In the genomic region with DNA sequence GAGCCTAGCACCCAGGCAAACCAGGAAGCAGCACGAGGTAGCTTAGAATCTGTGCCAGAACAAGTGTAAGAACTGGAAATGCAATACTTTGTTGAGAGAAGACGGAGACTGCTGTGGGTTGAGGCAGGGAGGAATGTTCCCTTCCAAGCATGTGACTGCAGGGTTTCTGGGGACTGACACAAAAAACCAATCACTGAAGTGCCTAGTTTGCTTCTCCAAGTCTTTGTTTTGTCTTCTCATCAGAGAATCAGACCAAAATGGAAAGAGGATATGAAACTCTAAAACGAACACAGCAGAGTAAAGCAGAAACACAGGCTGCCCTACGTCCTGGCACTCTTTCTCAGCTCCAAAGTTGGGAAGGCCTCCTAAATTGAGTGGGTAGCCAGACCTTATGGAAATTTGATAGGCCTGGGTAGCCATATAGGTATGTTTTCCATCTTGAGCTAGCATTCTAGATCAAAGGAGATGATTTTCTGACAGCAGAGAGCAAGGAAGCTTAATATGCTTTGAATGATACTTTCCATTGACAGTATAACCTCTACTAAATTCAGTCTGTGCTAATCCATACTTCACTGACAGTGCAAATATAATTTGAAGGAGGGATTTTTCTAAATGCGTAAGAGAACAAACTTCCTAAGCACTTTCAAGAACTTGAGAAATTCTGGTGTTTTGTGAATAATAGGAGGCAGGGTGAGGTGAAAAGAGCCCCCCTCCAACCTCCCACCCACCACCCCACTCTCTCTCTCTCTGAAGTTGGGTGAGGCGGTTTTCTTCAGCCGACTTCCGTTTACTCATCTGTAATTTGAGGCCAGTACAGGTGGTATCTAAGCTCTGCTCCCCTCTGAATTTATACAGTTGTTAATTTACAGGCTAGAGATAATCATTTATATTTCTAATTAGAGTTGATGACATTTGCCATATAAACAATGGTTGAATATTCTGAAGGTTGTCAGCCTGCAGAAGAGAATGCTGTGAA, we compare ENCODE assay signal across 8 cellular contexts. TPM values are rescaled to one million over a fixed set of nuclear protein-coding genes. Genes with fewer than 3 reads are reported as not detected.
DNase-seq lines count a peak whose midpoint lies in the region; ATAC-seq and TF ChIP-seq lines count a peak whose summit lies in the region.

No MANE protein-coding gene starts in this region.

- 52 to 64% methylated on average over 8 of the region's 8 CpGs for WGBS in heart right ventricle, 2 donors

- intact Hi-C loops in heart right ventricle (cut with DNase I), result loop anchor here in 2 of 10 donors (5.0 to 10.0 kb wide), 2 partner anchors 35 to 123 kb away; no protein-coding TSS in a partner anchor
- intact Hi-C loops in activated CD4-positive, alpha-beta T cell treated with anti-CD3 and anti-CD28 coated beads, Interleukin-2, amount 10 ng/mL, durations not matched to agents 24 days and 14 days (cut with micrococcal nuclease), result loop anchor here (2.0 kb wide), 1 partner anchor 13 kb away; no protein-coding TSS in a partner anchor

- no peaks in the 10 kb centered on the region for H3K27me3 ChIP-seq in heart right ventricle
- H3K27me3 ChIP-seq in SJCRH30, result peaks cover 3% of the 10 kb centered on the region

- DNase-seq in LNCaP clone FGC (ENCODE audit: low read depth), result no peak
- DNase-seq in heart right ventricle, result no peak
- no peak for DNase-seq in COR-L47 (lab: John Stamatoyannopoulos, UW)
- no peak for DNase-seq in activated CD4-positive, alpha-beta T cell treated with anti-CD3 and anti-CD28 coated beads, Interleukin-2, amount 10 ng/mL, durations not matched to agents 24 days and 14 days
- DNase-seq in nephron progenitor cell, result no peak
- DNase-seq in SJCRH30, result no peak

- no peak overlapping the region for H3K4me3 Mint-ChIP-seq in activated CD4-positive, alpha-beta T cell treated with anti-CD3 and anti-CD28 coated beads, Interleukin-2, amount 10 ng/mL, durations not matched to agents 24 days and 14 days
- H3K4me3 Mint-ChIP-seq in nephron progenitor cell, result no peak overlapping the region

- peaks cover 5% of the 10 kb centered on the region for H3K4me1 Mint-ChIP-seq in activated CD4-positive, alpha-beta T cell treated with anti-CD3 and anti-CD28 coated beads, Interleukin-2, amount 10 ng/mL, durations not matched to agents 24 days and 14 days
- no peaks in the 10 kb centered on the region for H3K4me1 Mint-ChIP-seq in nephron progenitor cell

- H3K9me3 Mint-ChIP-seq in activated CD4-positive, alpha-beta T cell treated with anti-CD3 and anti-CD28 coated beads, Interleukin-2, amount 10 ng/mL, durations not matched to agents 24 days and 14 days, result no peaks in the 10 kb centered on the region
- no peaks in the 10 kb centered on the region for H3K9me3 Mint-ChIP-seq in nephron progenitor cell

- H3K4me3 ChIP-seq in GM08714 (ENCODE audit: low read length) (peak overlapping the region; percentile 16; the same call in 1 of the 2 replicates), LNCaP clone FGC (ENCODE audit: low read depth, low read length) (peak overlapping the region; percentile 89), heart right ventricle (peak overlapping the region in 7 of 10 donors; percentile 1 to 76 (median 70)), SJCRH30 (no peak overlapping the region)

- ATAC-seq in GM21576 (IDR thresholded peaks at IDR 0.05; ENCODE audit: unreplicated experiment) (peak; percentile 83), heart right ventricle (peak in 4 of 8 donors; percentile 18 to 47 (median 25))

- H3K4me1 ChIP-seq in heart right ventricle, result peaks cover 0 to 93% (median 59%) of the 10 kb centered on the region in 9 donors
- H3K4me1 ChIP-seq in SJCRH30, result peaks cover 5% of the 10 kb centered on the region; the same call in 1 of the 2 replicates

- TF ChIP-seq CTCF in LNCaP clone FGC (IDR thresholded peaks at IDR 0.05; ENCODE audit: control insufficient read depth, extremely low read depth, insufficient read depth) (no peak), heart right ventricle (IDR thresholded peaks at IDR 0.05) (no peak), nephron progenitor cell (IDR thresholded peaks at IDR 0.05) (no peak)

- no peak overlapping the region for H3K27ac Mint-ChIP-seq in activated CD4-positive, alpha-beta T cell treated with anti-CD3 and anti-CD28 coated beads, Interleukin-2, amount 10 ng/mL, durations not matched to agents 24 days and 14 days
- H3K27ac Mint-ChIP-seq in nephron progenitor cell, result no peak overlapping the region

- H3K9me3 ChIP-seq in heart right ventricle, result no peaks in the 10 kb centered on the region
- H3K9me3 ChIP-seq in SJCRH30 (replicated peaks), result 0 out of 2 replicates have a peak, but pooled peaks cover 4% of the 10 kb centered on the region

- no peaks in the 10 kb centered on the region for H3K36me3 Mint-ChIP-seq in activated CD4-positive, alpha-beta T cell treated with anti-CD3 and anti-CD28 coated beads, Interleukin-2, amount 10 ng/mL, durations not matched to agents 24 days and 14 days (ENCODE audit: low read depth)
- no peaks in the 10 kb centered on the region for H3K36me3 Mint-ChIP-seq in nephron progenitor cell (ENCODE audit: low read depth)

- H3K27me3 Mint-ChIP-seq in activated CD4-positive, alpha-beta T cell treated with anti-CD3 and anti-CD28 coated beads, Interleukin-2, amount 10 ng/mL, durations not matched to agents 24 days and 14 days, result peaks cover 45% of the 10 kb centered on the region
- peaks cover 51% of the 10 kb centered on the region for H3K27me3 Mint-ChIP-seq in nephron progenitor cell (ENCODE audit: low read depth, poor library complexity)

- H3K36me3 ChIP-seq in heart right ventricle (no peaks in the 10 kb centered on the region), SJCRH30 (no peaks in the 10 kb centered on the region)

- H3K27ac ChIP-seq in heart right ventricle, result peak overlapping the region in 9 of 10 donors; percentile 9 to 97 (median 65)
- no peak overlapping the region for H3K27ac ChIP-seq in SJCRH30

RNA-seq across cellular contexts. Expression of a gene that starts 5.5 kb away (rescaled TPM):
- 1 to 10 TPM; 3.5 to 7.8 (median 4.5) TPM for total RNA-seq in heart right ventricle
- 1 to 10 TPM; 1.8 to 2.3 TPM for polyA plus RNA-seq in heart right ventricle
- 0.37 and 0.50 TPM in 2 replicates for total RNA-seq in activated CD4-positive, alpha-beta T cell treated with anti-CD3 and anti-CD28 coated beads, Interleukin-2, amount 10 ng/mL, durations not matched to agents 24 days and 14 days
- total RNA-seq in SJCRH30 (2014; rRNA removed; shearing (Covaris generic)), result 0.08 and 0.10 TPM in 2 replicates
